1 cellular context compared by ENCODE assay signal in genomic region chrX:48475295-48475694, GRCh38.
TF ChIP-seq lines count a peak whose summit lies in the region.

No MANE protein-coding gene starts in this region.

TF ChIP-seq in GM12878, 131 proteins besides CTCF, POLR2A, EP300 and RAD21:
- TF ChIP-seq STAT3 (IDR thresholded peaks at IDR 0.05; ENCODE audit: low read depth, low read length) (no peak), PKNOX1 (IDR thresholded peaks at IDR 0.05) (no peak), IRF5 (IDR thresholded peaks at IDR 0.05; ENCODE audit: borderline replicate concordance) (no peak), PBX3 (IDR thresholded peaks at IDR 0.05; ENCODE audit: insufficient replicate concordance, low read depth, low read length) (no peak), RELA (IDR thresholded peaks at IDR 0.05; ENCODE audit: borderline replicate concordance, partially characterized antibody) (no peak), CEBPZ (IDR thresholded peaks at IDR 0.05; ENCODE audit: low read depth, low read length) (no peak)
TF ChIP-seq in GM12878: peak in this region for 0.
